8 cellular contexts compared by ENCODE assay signal in genomic region chr7:128406147-128406985, GRCh38. TPM values are rescaled to one million over a fixed set of nuclear protein-coding genes. Genes with fewer than 3 reads are reported as not detected.
DNase-seq lines count a peak whose midpoint lies in the region; ATAC-seq and TF ChIP-seq lines count a peak whose summit lies in the region.

No MANE protein-coding gene starts in this region.

- TF ChIP-seq POLR2A in spleen (IDR thresholded peaks at IDR 0.05): no peak

- H3K9ac ChIP-seq in SK-N-MC (ENCODE audit: insufficient read length): no peak overlapping the region

- intact Hi-C loops in spleen (cut with DNase I; ENCODE audit: low total_unique reads): no loop called here

- H3K27me3 ChIP-seq in spleen (replicated peaks in 1 of 7): peaks cover 0 to 1% (median 0%) of the 10 kb centered on the region in 7 donors

- DNase-seq in DMS53 (lab: John Stamatoyannopoulos, UW) (peak; percentile 65), DMS53 treated with DMSO at 0.1 percent for 48 hours (lab: John Stamatoyannopoulos, UW; ENCODE audit: unreplicated experiment) (no peak), SK-N-MC (ENCODE audit: low read depth, low spot score) (no peak), fibroblast of villous mesenchyme (ENCODE audit: low read depth) (no peak), spleen (peak; percentile 79)

- H3K4me3 ChIP-seq in SK-N-MC (peak overlapping the region; percentile 42), fibroblast of villous mesenchyme (ENCODE audit: low read depth, low read length) (peak overlapping the region; percentile 15), spleen (peak overlapping the region in 6 of 8 donors; percentile 11 to 93 (median 71))

- H3K4me1 ChIP-seq in spleen: peaks cover 25 to 72% (median 63%) of the 10 kb centered on the region in 6 donors

- H3K9me3 ChIP-seq in SK-N-MC (ENCODE audit: low read depth, low read length): no peaks in the 10 kb centered on the region
- H3K9me3 ChIP-seq in spleen: no peaks in the 10 kb centered on the region

- H3K27ac ChIP-seq in SK-N-MC: peak overlapping the region; percentile 80
- peak overlapping the region; percentile 2 to 96 (median 92) for H3K27ac ChIP-seq in spleen

- TF ChIP-seq CTCF in fibroblast of villous mesenchyme (IDR thresholded peaks at IDR 0.05; ENCODE audit: insufficient read depth, low read depth, low read length): no peak
- no peak for TF ChIP-seq CTCF in spleen (IDR thresholded peaks at IDR 0.05 in 8 of 11, conservative IDR thresholded peaks at IDR 0.05 in 3 of 11)

- ATAC-seq in HG03175 (IDR thresholded peaks at IDR 0.05; ENCODE audit: unreplicated experiment) (no peak), HG03097 (IDR thresholded peaks at IDR 0.05; ENCODE audit: low FRiP score, unreplicated experiment) (no peak), HG03442 (IDR thresholded peaks at IDR 0.05; ENCODE audit: unreplicated experiment) (no peak)

- WGBS in spleen, 5 donors: 30 to 54% (median 38%) methylated on average over 9 to 28 of the region's 29 CpGs

- H3K36me3 ChIP-seq in SK-N-MC (ENCODE audit: insufficient read depth, low read length): peaks cover 20% of the 10 kb centered on the region; the same call in 1 of the 2 replicates
- H3K36me3 ChIP-seq in spleen: peaks cover 0 to 24% (median 7%) of the 10 kb centered on the region in 6 donors

RNA-seq across cellular contexts. Expression of gene IMPDH1, which starts 3.4 kb away (rescaled TPM):
- 54.0 and 60.9 TPM in 2 replicates for total RNA-seq in fibroblast of villous mesenchyme
- total RNA-seq in spleen: 100 to 1,000 TPM in 3 of 7 donors, 10 to 100 TPM in 4; 75.8 to 120 (median 89.0) TPM
- 10 to 100 TPM; 29.9 to 52.1 (median 35.9) TPM for polyA plus RNA-seq in spleen

RNA-seq across cellular contexts. Expression of gene PRRT4, which starts 44.9 kb away (rescaled TPM):
- not detected in 2 replicates for total RNA-seq in fibroblast of villous mesenchyme
- 1 to 10 TPM in 3 of 7 donors, under 1 TPM in 3, not detected in 1; 0.38 to 5.4 (median 0.93) TPM for total RNA-seq in spleen
- polyA plus RNA-seq in spleen: under 1 TPM; 0.14 to 0.45 (median 0.28) TPM

RNA-seq across cellular contexts. Expression of gene HILPDA, which starts 49.3 kb away (rescaled TPM):
- 14.7 and 16.4 TPM in 2 replicates for total RNA-seq in fibroblast of villous mesenchyme
- total RNA-seq in spleen: 10 to 100 TPM in 2 of 7 donors, 1 to 10 TPM in 5; 4.2 to 16.7 (median 7.1) TPM
- polyA plus RNA-seq in spleen: 1 to 10 TPM; 3.2 to 8.2 (median 7.2) TPM

Comparison
In these comparisons a context has a peak if more than half of its experiments do, and no peak if none do; other contexts are left out.
1. DNase-seq: peak in DMS53 (single experiment) and spleen (single experiment); none in DMS53 treated with DMSO at 0.1 percent for 48 hours (single experiment), SK-N-MC (single experiment) and fibroblast of villous mesenchyme (single experiment).
2. H3K4me3 ChIP-seq: peak in every context shown above with its lines; median percentile 71 in spleen; 42 in SK-N-MC; 15 in fibroblast of villous mesenchyme.